ENCODE assay signal across 1 cellular context in the genomic region with DNA sequence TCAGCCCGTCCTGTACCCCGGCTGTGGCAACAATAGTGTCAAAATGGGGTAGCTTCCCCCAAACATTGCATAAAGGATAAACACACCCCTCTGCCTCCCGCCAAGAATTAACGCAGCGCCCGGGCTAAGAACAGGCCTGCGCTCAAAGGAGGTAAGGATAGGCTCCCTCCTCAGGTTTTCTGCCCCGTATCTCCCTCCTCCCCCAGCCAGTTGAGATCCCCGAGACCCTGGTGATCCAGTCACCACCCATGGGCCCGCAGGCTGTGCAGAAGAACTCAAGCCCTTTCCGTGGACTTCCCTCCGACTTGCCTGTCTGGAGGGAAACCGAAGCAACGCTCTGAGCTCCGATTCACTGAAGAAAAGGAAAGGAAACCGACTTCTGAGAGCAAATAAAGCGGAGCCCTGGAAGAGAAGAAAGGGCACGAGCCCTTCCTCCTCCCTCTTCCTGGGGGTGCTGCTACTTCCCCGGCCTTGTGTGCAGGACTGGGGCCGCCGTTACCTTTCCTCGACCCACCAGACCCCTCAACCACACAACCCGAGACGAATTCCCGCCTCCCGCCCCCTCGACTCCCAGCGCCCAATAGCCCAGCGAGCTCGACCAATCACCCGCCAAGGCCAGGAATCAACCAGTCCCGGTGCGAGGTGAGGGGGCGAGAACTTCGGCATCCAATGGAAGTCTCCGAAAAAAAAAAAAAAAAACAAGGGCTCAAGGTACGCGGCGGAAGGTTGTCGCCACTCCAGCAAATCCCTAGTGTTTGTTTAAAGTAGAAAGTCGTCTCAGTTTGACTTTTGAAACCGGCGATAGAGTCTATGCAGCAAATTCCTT.
TF ChIP-seq lines count a peak whose summit lies in the region.

A gene (minus strand): TSS at position 554 of the 826 bp plus-strand sequence. CDS start 1,989 bp downstream, outside the sequence.

TF ChIP-seq in SK-N-SH treated with all-trans-retinoic acid at 6 μM for 48 hours, 23 proteins besides CTCF, POLR2A, EP300 and RAD21 (continued from another document):
- TF ChIP-seq, protein P1, sequence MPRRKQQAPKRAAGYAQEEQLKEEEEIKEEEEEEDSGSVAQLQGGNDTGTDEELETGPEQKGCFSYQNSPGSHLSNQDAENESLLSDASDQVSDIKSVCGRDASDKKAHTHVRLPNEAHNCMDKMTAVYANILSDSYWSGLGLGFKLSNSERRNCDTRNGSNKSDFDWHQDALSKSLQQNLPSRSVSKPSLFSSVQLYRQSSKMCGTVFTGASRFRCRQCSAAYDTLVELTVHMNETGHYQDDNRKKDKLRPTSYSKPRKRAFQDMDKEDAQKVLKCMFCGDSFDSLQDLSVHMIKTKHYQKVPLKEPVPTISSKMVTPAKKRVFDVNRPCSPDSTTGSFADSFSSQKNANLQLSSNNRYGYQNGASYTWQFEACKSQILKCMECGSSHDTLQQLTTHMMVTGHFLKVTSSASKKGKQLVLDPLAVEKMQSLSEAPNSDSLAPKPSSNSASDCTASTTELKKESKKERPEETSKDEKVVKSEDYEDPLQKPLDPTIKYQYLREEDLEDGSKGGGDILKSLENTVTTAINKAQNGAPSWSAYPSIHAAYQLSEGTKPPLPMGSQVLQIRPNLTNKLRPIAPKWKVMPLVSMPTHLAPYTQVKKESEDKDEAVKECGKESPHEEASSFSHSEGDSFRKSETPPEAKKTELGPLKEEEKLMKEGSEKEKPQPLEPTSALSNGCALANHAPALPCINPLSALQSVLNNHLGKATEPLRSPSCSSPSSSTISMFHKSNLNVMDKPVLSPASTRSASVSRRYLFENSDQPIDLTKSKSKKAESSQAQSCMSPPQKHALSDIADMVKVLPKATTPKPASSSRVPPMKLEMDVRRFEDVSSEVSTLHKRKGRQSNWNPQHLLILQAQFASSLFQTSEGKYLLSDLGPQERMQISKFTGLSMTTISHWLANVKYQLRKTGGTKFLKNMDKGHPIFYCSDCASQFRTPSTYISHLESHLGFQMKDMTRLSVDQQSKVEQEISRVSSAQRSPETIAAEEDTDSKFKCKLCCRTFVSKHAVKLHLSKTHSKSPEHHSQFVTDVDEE (CRISPR knock-in tag; IDR thresholded peaks at IDR 0.05) = no peak
- TF ChIP-seq ARNTL (CRISPR knock-in tag; IDR thresholded peaks at IDR 0.05; ENCODE audit: borderline replicate concordance, low read depth) (no peak), OSR1 (CRISPR knock-in tag; IDR thresholded peaks at IDR 0.05) (no peak), BACH2 (CRISPR knock-in tag; IDR thresholded peaks at IDR 0.05; ENCODE audit: borderline replicate concordance) (no peak), ZC3H10 (CRISPR knock-in tag; IDR thresholded peaks at IDR 0.05) (no peak), ZNF8 (CRISPR knock-in tag; IDR thresholded peaks at IDR 0.05) (no peak), RARB (CRISPR knock-in tag; IDR thresholded peaks at IDR 0.05) (no peak)
